8 cellular contexts compared by ENCODE assay signal in the genomic region with DNA sequence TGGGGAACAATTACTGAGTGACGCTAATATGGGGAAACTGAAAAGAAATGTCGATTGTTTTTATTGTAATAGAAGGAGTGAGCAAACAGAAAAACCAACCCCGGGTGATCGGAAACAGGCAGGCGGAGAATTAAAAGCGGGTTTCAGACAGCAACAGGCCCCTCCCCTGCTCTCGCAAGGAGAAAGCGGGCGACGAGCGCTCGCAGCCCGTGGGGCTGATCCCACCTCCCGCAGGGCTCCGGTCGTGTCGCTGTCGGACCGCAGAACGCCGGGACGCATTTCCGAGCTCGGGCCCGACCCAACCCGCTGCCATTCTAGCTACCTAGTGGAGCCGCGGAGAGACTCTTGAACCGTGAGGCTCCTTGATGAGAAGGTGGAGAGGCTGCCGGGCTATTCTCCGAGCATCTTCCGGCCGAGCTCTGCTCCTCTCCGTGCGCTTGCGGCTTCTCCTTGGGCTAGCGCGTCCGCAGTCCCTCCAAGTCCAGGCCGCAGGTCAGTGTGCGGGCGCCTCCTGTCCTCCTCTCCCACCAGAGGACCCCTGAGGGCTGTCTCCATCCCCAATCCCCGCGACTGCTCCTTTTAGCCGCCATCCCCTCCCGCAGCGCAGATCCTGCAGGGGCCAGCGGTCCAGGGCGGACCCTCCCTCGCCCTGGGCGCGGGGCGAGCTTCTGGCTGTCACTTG.
DNase-seq lines count a peak whose midpoint lies in the region; ATAC-seq and TF ChIP-seq lines count a peak whose summit lies in the region.

No MANE protein-coding gene starts in this region.

- DNase-seq in stimulated activated naive CD8-positive, alpha-beta T cell treated with anti-CD3 and anti-CD28 coated beads, Interleukin-15, amount 100 ng/mL, for 72 hours = no peak
- DNase-seq in stimulated activated naive CD8-positive, alpha-beta T cell treated with anti-CD3 and anti-CD28 coated beads, Interleukin-15, Interleukin-2, amounts not matched to agents 100 U/mL and 50 U/mL, for 24 hours = no peak
- peak; percentile 8 for DNase-seq in choroid plexus epithelial cell (ENCODE audit: low read depth)
- peak; percentile 54 for DNase-seq in nephron progenitor cell
- no peak for DNase-seq in DMS153 treated with DMSO at 0.1 percent for 48 hours (lab: John Stamatoyannopoulos, UW; ENCODE audit: unreplicated experiment)
- DNase-seq in 8988T = no peak
- no peak for DNase-seq in NCI-H2081 treated with DMSO at 0.1 percent for 48 hours (lab: John Stamatoyannopoulos, UW)
- DNase-seq in NCI-H446 treated with DMSO at 0.1 percent for 48 hours (lab: John Stamatoyannopoulos, UW) = no peak

- no peaks in the 10 kb centered on the region for H3K9me3 Mint-ChIP-seq in stimulated activated naive CD8-positive, alpha-beta T cell treated with anti-CD3 and anti-CD28 coated beads, Interleukin-15, amount 100 ng/mL, for 72 hours
- H3K9me3 Mint-ChIP-seq in nephron progenitor cell = no peaks in the 10 kb centered on the region

- peak overlapping the region; percentile 53 to 60 for H3K4me3 Mint-ChIP-seq in stimulated activated naive CD8-positive, alpha-beta T cell treated with anti-CD3 and anti-CD28 coated beads, Interleukin-15, amount 100 ng/mL, for 72 hours
- peak overlapping the region; percentile 87 for H3K4me3 Mint-ChIP-seq in nephron progenitor cell

- peaks cover 75% of the 10 kb centered on the region for H3K4me1 Mint-ChIP-seq in stimulated activated naive CD8-positive, alpha-beta T cell treated with anti-CD3 and anti-CD28 coated beads, Interleukin-15, amount 100 ng/mL, for 72 hours
- peaks cover 88% of the 10 kb centered on the region for H3K4me1 Mint-ChIP-seq in nephron progenitor cell

- peaks cover 100% of the 10 kb centered on the region for H3K27me3 Mint-ChIP-seq in stimulated activated naive CD8-positive, alpha-beta T cell treated with anti-CD3 and anti-CD28 coated beads, Interleukin-15, amount 100 ng/mL, for 72 hours
- peaks cover 100% of the 10 kb centered on the region for H3K27me3 Mint-ChIP-seq in nephron progenitor cell (ENCODE audit: low read depth, poor library complexity)

- H3K4me3 ChIP-seq in choroid plexus epithelial cell (ENCODE audit: low read depth, low read length) = peak overlapping the region; percentile 17

- peak overlapping the region in 1 of 2 donors; percentile 19 for H3K27ac Mint-ChIP-seq in stimulated activated naive CD8-positive, alpha-beta T cell treated with anti-CD3 and anti-CD28 coated beads, Interleukin-15, amount 100 ng/mL, for 72 hours
- no peak overlapping the region for H3K27ac Mint-ChIP-seq in nephron progenitor cell

- H3K36me3 Mint-ChIP-seq in nephron progenitor cell (ENCODE audit: low read depth) = no peaks in the 10 kb centered on the region

- no peak for ATAC-seq in stimulated activated naive CD8-positive, alpha-beta T cell treated with anti-CD3 and anti-CD28 coated beads, Interleukin-15, amount 100 ng/mL, for 72 hours
- no peak for ATAC-seq in stimulated activated naive CD8-positive, alpha-beta T cell treated with anti-CD3 and anti-CD28 coated beads, Interleukin-15, Interleukin-2, amounts not matched to agents 100 U/mL and 50 U/mL, for 24 hours

- no peak for TF ChIP-seq CTCF in choroid plexus epithelial cell (conservative IDR thresholded peaks at IDR 0.05; ENCODE audit: low read depth, low read length)
- TF ChIP-seq CTCF in nephron progenitor cell (IDR thresholded peaks at IDR 0.05) = no peak

Comparison
In these comparisons a context has a peak if more than half of its experiments do, and no peak if none do; other contexts are left out.
1. DNase-seq: peak in choroid plexus epithelial cell (single experiment) and nephron progenitor cell (single experiment); none in stimulated activated naive CD8-positive, alpha-beta T cell treated with anti-CD3 and anti-CD28 coated beads, Interleukin-15, amount 100 ng/mL, for 72 hours (0 of 2), stimulated activated naive CD8-positive, alpha-beta T cell treated with anti-CD3 and anti-CD28 coated beads, Interleukin-15, Interleukin-2, amounts not matched to agents 100 U/mL and 50 U/mL, for 24 hours (single experiment), DMS153 treated with DMSO at 0.1 percent for 48 hours (single experiment), 8988T (single experiment), NCI-H2081 treated with DMSO at 0.1 percent for 48 hours (single experiment) and NCI-H446 treated with DMSO at 0.1 percent for 48 hours (single experiment).